12 cellular contexts compared by ENCODE assay signal in the genomic region with DNA sequence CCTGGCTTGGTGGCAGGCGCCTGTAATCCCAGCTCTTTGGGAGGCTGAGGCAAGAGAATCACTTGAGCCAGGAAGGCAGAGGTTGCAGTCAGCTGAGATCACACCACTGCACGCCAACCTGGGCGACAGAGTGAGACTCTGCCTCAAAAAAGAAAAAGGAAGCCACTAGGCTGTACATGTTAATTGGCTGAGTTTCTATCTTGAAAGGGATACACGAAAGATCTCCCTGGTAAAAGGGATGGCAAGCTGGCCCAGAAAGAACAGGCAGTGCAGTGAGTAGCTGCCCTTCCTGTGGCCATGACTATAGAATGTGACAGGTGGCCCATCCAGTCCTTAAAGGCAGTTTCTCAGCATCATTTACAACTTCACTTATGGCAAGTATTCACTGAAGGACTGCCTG. TPM values are rescaled to one million over a fixed set of nuclear protein-coding genes. Genes with fewer than 3 reads are reported as not detected.
DNase-seq lines count a peak whose midpoint lies in the region; ATAC-seq and TF ChIP-seq lines count a peak whose summit lies in the region.
"Had no signal": no experiment of that assay in that cellular context is flagged by ENCODE, and none has a peak within 500 bp of the region (broad histone marks: within the 10 kb centered on the region; RNA-seq: fewer than 3 reads in every experiment).

No MANE protein-coding gene starts in this region.

- no peaks in the 10 kb centered on the region for H3K9me3 Mint-ChIP-seq in CD4-positive, alpha-beta memory T cell
- H3K9me3 Mint-ChIP-seq in activated CD8-positive, alpha-beta T cell treated with anti-CD3 and anti-CD28 coated beads for 36 hours = no peaks in the 10 kb centered on the region
- H3K9me3 Mint-ChIP-seq: activated T-cell treated with anti-CD3 and anti-CD28 coated beads, Interleukin-2, amount 50 U/mL, for 4 hours had no signal

- H3K4me3 Mint-ChIP-seq in CD4-positive, alpha-beta memory T cell = peak overlapping the region in 7 of 8 donors; percentile 22 to 90 (median 60)
- no peak overlapping the region for H3K4me3 Mint-ChIP-seq in activated CD8-positive, alpha-beta T cell treated with anti-CD3 and anti-CD28 coated beads for 36 hours
- H3K4me3 Mint-ChIP-seq: activated T-cell treated with anti-CD3 and anti-CD28 coated beads, Interleukin-2, amount 50 U/mL, for 4 hours had no signal

- H3K14ac ChIP-seq in neuronal stem cell (ENCODE audit: low read length) = no peak overlapping the region

- peak overlapping the region in 5 of 7 donors; percentile 82 to 90 (median 88) for H3K27ac Mint-ChIP-seq in CD4-positive, alpha-beta memory T cell
- H3K27ac Mint-ChIP-seq in activated CD8-positive, alpha-beta T cell treated with anti-CD3 and anti-CD28 coated beads for 36 hours = peak overlapping the region; percentile 89

- H3K9ac ChIP-seq in neuronal stem cell (ENCODE audit: low read depth, low read length, poor library complexity) = no peak overlapping the region

- H2BK12ac ChIP-seq in neuronal stem cell (ENCODE audit: low read length) = no peak overlapping the region

- H3K27me3 ChIP-seq in CD4-positive, alpha-beta memory T cell (ENCODE audit: insufficient read depth, low read length) = no peaks in the 10 kb centered on the region
- no peaks in the 10 kb centered on the region for H3K27me3 ChIP-seq in neuronal stem cell (ENCODE audit: control insufficient read depth in 3 of 3, insufficient read depth in 3 of 3, low read depth in 1 of 3, low read length in 3 of 3)

- no peak overlapping the region for H3K23ac ChIP-seq in neuronal stem cell (ENCODE audit: low read depth, low read length, poor library complexity)

- intact Hi-C loops in CD4-positive, alpha-beta memory T cell (cut with micrococcal nuclease) = no loop called here
- intact Hi-C loops in activated CD8-positive, alpha-beta T cell treated with anti-CD3 and anti-CD28 coated beads for 36 hours (cut with micrococcal nuclease) = no loop called here
- intact Hi-C loops in head of caudate nucleus (cut with DNase I) = no loop called here

- H2BK5ac ChIP-seq in neuronal stem cell (ENCODE audit: low read length) = no peak overlapping the region

- no CpG with 5 or more reads among the region's 4 CpGs for WGBS in neuronal stem cell (ENCODE audit: extremely low coverage in 2 of 2, insufficient read length in 2 of 2, insufficient replicate concordance in 1 of 2), 2 donors

- no peak overlapping the region for H3K4ac ChIP-seq in neuronal stem cell (ENCODE audit: low read length)

- TF ChIP-seq CTCF in activated CD8-positive, alpha-beta T cell treated with anti-CD3 and anti-CD28 coated beads for 36 hours (IDR thresholded peaks at IDR 0.05) = no peak

- no peak overlapping the region for H2AK5ac ChIP-seq in neuronal stem cell (ENCODE audit: low read depth, low read length)

- peaks cover 2% of the 10 kb centered on the region for H3K79me1 ChIP-seq in neuronal stem cell (ENCODE audit: low read depth, low read length)

- no peaks in the 10 kb centered on the region for H3K9me3 ChIP-seq in CD4-positive, alpha-beta memory T cell (ENCODE audit: control insufficient read depth in 1 of 2, low read length in 2 of 2)
- H3K9me3 ChIP-seq in neuronal stem cell (replicated peaks in 1 of 2; ENCODE audit: control insufficient read depth in 2 of 2, insufficient read depth in 1 of 2, low read depth in 1 of 2, low read length in 2 of 2) = no peaks in the 10 kb centered on the region

- no peak overlapping the region for H4K91ac ChIP-seq in neuronal stem cell (ENCODE audit: low read depth, low read length, poor library complexity)

- H3K4me3 ChIP-seq in CD4-positive, alpha-beta memory T cell (ENCODE audit: low read length in 2 of 2) = no peak overlapping the region
- no peak overlapping the region for H3K4me3 ChIP-seq in neuronal stem cell (ENCODE audit: low read length in 2 of 2)
- H3K4me3 ChIP-seq: PC-9 had no signal

- POLR2A ChIA-PET in CD4-positive, alpha-beta memory T cell (lab: Charles Lee; ENCODE audit: partially characterized antibody) = interaction anchor here (0.6 to 6.1 kb wide), 5 partner anchors 9 to 122 kb away, joined by 3 to 51 read pairs (median 13); a partner anchor contains a TSS
- POLR2A ChIA-PET in activated CD8-positive, alpha-beta T cell treated with anti-CD3 and anti-CD28 coated beads for 36 hours (lab: Charles Lee) = interaction anchor here (1.2 kb wide), 1 partner anchor 8 kb away, joined by 3 read pairs; no protein-coding TSS in a partner anchor

- no peaks in the 10 kb centered on the region for H3K36me3 ChIP-seq in CD4-positive, alpha-beta memory T cell (ENCODE audit: insufficient read depth, low read length)
- H3K36me3 ChIP-seq in neuronal stem cell (replicated peaks in 1 of 2; ENCODE audit: control insufficient read depth in 2 of 2, insufficient read depth in 2 of 2, low read length in 2 of 2) = peaks cover 0 to 33% of the 10 kb centered on the region in 2 donors

- no peak for DNase-seq in CD4-positive, alpha-beta memory T cell
- peak; percentile 19 for DNase-seq in activated CD8-positive, alpha-beta T cell treated with anti-CD3 and anti-CD28 coated beads for 36 hours
- DNase-seq in neuronal stem cell (ENCODE audit: low spot score) (no peak), head of caudate nucleus (no peak), NCI-H1105 treated with DMSO at 0.1 percent for 48 hours (lab: John Stamatoyannopoulos, UW) (no peak)
- DNase-seq: activated T-cell treated with anti-CD3 and anti-CD28 coated beads, Interleukin-2, amount 50 U/mL, for 4 hours; COR-L47; PC-9; small intestine had no signal

- peaks cover 69 to 94% (median 83%) of the 10 kb centered on the region in 4 donors for H3K4me1 Mint-ChIP-seq in CD4-positive, alpha-beta memory T cell
- H3K4me1 Mint-ChIP-seq in activated CD8-positive, alpha-beta T cell treated with anti-CD3 and anti-CD28 coated beads for 36 hours (ENCODE audit: low read depth) = peaks cover 68% of the 10 kb centered on the region

- H3K18ac ChIP-seq in neuronal stem cell (ENCODE audit: low read length) = peak overlapping the region; percentile 12

- H3K36me3 Mint-ChIP-seq in CD4-positive, alpha-beta memory T cell = peaks cover 0 to 4% of the 10 kb centered on the region in 2 donors
- H3K36me3 Mint-ChIP-seq in activated CD8-positive, alpha-beta T cell treated with anti-CD3 and anti-CD28 coated beads for 36 hours (ENCODE audit: low read depth) = no peaks in the 10 kb centered on the region

- no peak overlapping the region for H4K8ac ChIP-seq in neuronal stem cell (ENCODE audit: low read depth, low read length)

- peak; percentile 39 for ATAC-seq in GM21447 (IDR thresholded peaks at IDR 0.05; ENCODE audit: unreplicated experiment)
- peak; percentile 21 for ATAC-seq in activated CD8-positive, alpha-beta T cell treated with anti-CD3 and anti-CD28 coated beads for 36 hours
- no peak for ATAC-seq in GM19452 (IDR thresholded peaks at IDR 0.05; ENCODE audit: unreplicated experiment)
- no peak for ATAC-seq in HG03571 (IDR thresholded peaks at IDR 0.05; ENCODE audit: unreplicated experiment)

- no peak overlapping the region for H2BK120ac ChIP-seq in neuronal stem cell (ENCODE audit: low read depth, low read length)

- H3K4me1 ChIP-seq in CD4-positive, alpha-beta memory T cell (ENCODE audit: insufficient read depth, low read length) = peaks cover 97% of the 10 kb centered on the region
- H3K4me1 ChIP-seq in neuronal stem cell (ENCODE audit: control insufficient read depth in 2 of 2, insufficient read depth in 1 of 2, low read depth in 1 of 2, low read length in 2 of 2) = peaks cover 39 to 47% of the 10 kb centered on the region in 2 donors

- no peak overlapping the region for H2BK15ac ChIP-seq in neuronal stem cell (ENCODE audit: low read length)

- no peaks in the 10 kb centered on the region for H3K27me3 Mint-ChIP-seq in CD4-positive, alpha-beta memory T cell
- H3K27me3 Mint-ChIP-seq in activated CD8-positive, alpha-beta T cell treated with anti-CD3 and anti-CD28 coated beads for 36 hours = no peaks in the 10 kb centered on the region

- no peak overlapping the region for H2AFZ ChIP-seq in neuronal stem cell (ENCODE audit: low read length)
- H2AFZ ChIP-seq: PC-9 had no signal

- H3K4me2 ChIP-seq in neuronal stem cell (ENCODE audit: insufficient read depth, low read length, poor library complexity, severe bottlenecking) = no peak overlapping the region
- H3K4me2 ChIP-seq: PC-9 had no signal

- CTCF ChIA-PET in CD4-positive, alpha-beta memory T cell (lab: Charles Lee; ENCODE audit: partially characterized antibody) = interaction anchor here (1.2 to 7.4 kb wide), 3 partner anchors 8 to 81 kb away, joined by 4 to 45 read pairs (median 12); no protein-coding TSS in a partner anchor
- CTCF ChIA-PET in activated CD8-positive, alpha-beta T cell treated with anti-CD3 and anti-CD28 coated beads for 36 hours (lab: Charles Lee) = no interaction called here

- H3K27ac ChIP-seq in CD4-positive, alpha-beta memory T cell (ENCODE audit: low read depth, low read length) = peak overlapping the region; percentile 2
- no peak overlapping the region for H3K27ac ChIP-seq in neuronal stem cell (replicated peaks; ENCODE audit: low read length)
- H3K27ac ChIP-seq: PC-9 had no signal

RNA-seq across cellular contexts. Expression of a gene that starts 12.3 kb away (rescaled TPM):
- 10 to 100 TPM; 66.3 to 71.7 TPM for total RNA-seq in CD4-positive, alpha-beta memory T cell
- polyA plus RNA-seq in CD4-positive, alpha-beta memory T cell = 10 to 100 TPM; 28.6 to 58.5 TPM
- total RNA-seq in activated CD8-positive, alpha-beta T cell treated with anti-CD3 and anti-CD28 coated beads for 36 hours = 10 to 100 TPM; 12.7 to 13.0 TPM
- 183 TPM for polyA plus RNA-seq in neuronal stem cell (2013, experiment 1 of 2)
- 174 TPM for polyA plus RNA-seq in neuronal stem cell (2013, experiment 2 of 2)
- total RNA-seq: PC-9 had no signal

Comparison
In these comparisons a context has a peak if more than half of its experiments do, and no peak if none do; other contexts are left out.
1. ATAC-seq: peak in GM21447 (single experiment) and activated CD8-positive, alpha-beta T cell treated with anti-CD3 and anti-CD28 coated beads for 36 hours (single experiment); none in GM19452 (single experiment) and HG03571 (single experiment).
2. RNA of a gene that starts 12.3 kb away (total RNA-seq): 66.3 to 71.7 TPM in CD4-positive, alpha-beta memory T cell; 12.7 to 13.0 TPM in activated CD8-positive, alpha-beta T cell treated with anti-CD3 and anti-CD28 coated beads for 36 hours; every median in the first group is over 4 times any median in the second.